ENCODE assay signal across 23 cellular contexts in the genomic region with DNA sequence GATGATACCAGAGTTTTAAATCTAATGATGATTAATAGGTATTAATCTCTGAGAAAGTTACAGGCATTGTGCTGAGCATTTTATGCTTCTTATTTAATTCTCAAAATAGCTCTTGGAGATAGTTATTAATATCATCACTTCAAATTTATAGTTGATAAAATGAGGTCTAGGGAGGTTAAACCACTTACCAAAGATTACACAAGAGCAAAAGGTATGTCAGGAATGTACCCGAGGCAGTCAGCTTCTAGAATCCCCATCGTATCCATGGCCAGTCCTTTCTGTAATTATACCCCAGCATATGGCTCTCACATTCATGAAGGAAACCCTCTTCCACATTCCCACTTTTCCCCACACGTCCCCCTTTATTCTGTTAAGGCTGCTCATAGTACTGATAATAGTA.
DNase-seq lines count a peak whose midpoint lies in the region; ATAC-seq, FAIRE-seq and TF ChIP-seq lines count a peak whose summit lies in the region.
"Had no signal": no experiment of that assay in that cellular context is flagged by ENCODE, and none has a peak within 500 bp of the region (broad histone marks: within the 10 kb centered on the region; RNA-seq: fewer than 3 reads in every experiment).

No MANE protein-coding gene starts in this region.

- no peak overlapping the region for H3K4me3 Mint-ChIP-seq in activated T-helper 17 cell treated with anti-CD3 and anti-CD28 coated beads, Interleukin-2, amount 50 U/mL, for 72 hours
- H3K4me3 Mint-ChIP-seq: CD8-positive, alpha-beta T cell; dendritic cell treated with granulocyte-macrophage colony-stimulating factor and Interleukin-4, amounts not matched to agents 40 ng/mL and 50 ng/mL, for 4 days; naive thymus-derived CD4-positive, alpha-beta T cell; type B pancreatic cell had no signal

- no peaks in the 10 kb centered on the region for H3K4me1 Mint-ChIP-seq in activated T-helper 17 cell treated with anti-CD3 and anti-CD28 coated beads, Interleukin-2, amount 50 U/mL, for 72 hours
- H3K4me1 Mint-ChIP-seq: naive thymus-derived CD4-positive, alpha-beta T cell had no signal

- DNase-seq in A172 (ENCODE audit: low spot score) (peak; percentile 58), HTR-8/SVneo (ENCODE audit: insufficient read length, low spot score) (peak; percentile 53), choroid plexus epithelial cell (ENCODE audit: low read depth) (peak; percentile 4), kidney glomerular epithelial cell (lab: John Stamatoyannopoulos, UW) (peak; percentile 28), epidermal melanocyte (ENCODE audit: insufficient read length, low spot score) (no peak), middle frontal gyrus (ENCODE audit: extremely low spot score, low spot score) (no peak)
- no peak for DNase-seq in activated effector memory CD4-positive, alpha-beta T cell treated with Interleukin-2 at 50 U/mL for 16 hours
- DNase-seq: activated CD4-positive, alpha-beta T cell treated with anti-CD3 and anti-CD28 coated beads for 4 hours; activated CD8-positive, alpha-beta memory T cell treated with anti-CD3 and anti-CD28 coated beads, Interleukin-2, amount 50 U/mL, for 4 hours; activated naive CD4-positive, alpha-beta T cell treated with Interleukin-2 at 50 U/mL for 16 hours; CD8-positive, alpha-beta T cell; esophagus squamous epithelium; Kasumi-1; left colon; naive thymus-derived CD4-positive, alpha-beta T cell; SHP77 treated with DMSO at 0.1 percent for 48 hours; stimulated activated CD4-positive, alpha-beta T cell treated with anti-CD3 and anti-CD28 coated beads, Interleukin-12 subunit alpha, Interleukin-12 subunit beta, amount 100 ng/mL, for 4 hours; stimulated activated naive CD4-positive, alpha-beta T cell treated with Interleukin-2 at 50 U/mL for 16 hours; T-helper 9 cell had no signal

- ATAC-seq in activated T-helper 17 cell treated with anti-CD3 and anti-CD28 coated beads, Interleukin-2, amount 50 U/mL, for 72 hours (replicated peaks): no peak
- ATAC-seq: CD8-positive, alpha-beta T cell; left colon; naive thymus-derived CD4-positive, alpha-beta T cell had no signal

- no peaks in the 10 kb centered on the region for H3K9me3 Mint-ChIP-seq in activated T-helper 17 cell treated with anti-CD3 and anti-CD28 coated beads, Interleukin-2, amount 50 U/mL, for 72 hours
- H3K9me3 Mint-ChIP-seq: dendritic cell treated with granulocyte-macrophage colony-stimulating factor and Interleukin-4, amounts not matched to agents 40 ng/mL and 50 ng/mL, for 4 days; type B pancreatic cell had no signal

- no peak overlapping the region for H3K4me3 ChIP-seq in choroid plexus epithelial cell (ENCODE audit: low read depth, low read length)
- H3K4me3 ChIP-seq: esophagus squamous epithelium had no signal

- H3K27ac Mint-ChIP-seq in activated T-helper 17 cell treated with anti-CD3 and anti-CD28 coated beads, Interleukin-2, amount 50 U/mL, for 72 hours: no peak overlapping the region
- H3K27ac Mint-ChIP-seq: CD8-positive, alpha-beta T cell; dendritic cell treated with granulocyte-macrophage colony-stimulating factor and Interleukin-4, amounts not matched to agents 40 ng/mL and 50 ng/mL, for 4 days; naive thymus-derived CD4-positive, alpha-beta T cell; progenitor cell of endocrine pancreas; type B pancreatic cell had no signal

- no peak for TF ChIP-seq CTCF in choroid plexus epithelial cell (conservative IDR thresholded peaks at IDR 0.05; ENCODE audit: low read depth, low read length)

- no peaks in the 10 kb centered on the region for H3K27me3 Mint-ChIP-seq in activated T-helper 17 cell treated with anti-CD3 and anti-CD28 coated beads, Interleukin-2, amount 50 U/mL, for 72 hours
- H3K27me3 Mint-ChIP-seq: dendritic cell treated with granulocyte-macrophage colony-stimulating factor and Interleukin-4, amounts not matched to agents 40 ng/mL and 50 ng/mL, for 4 days; naive thymus-derived CD4-positive, alpha-beta T cell; progenitor cell of endocrine pancreas; type B pancreatic cell had no signal

- FAIRE-seq in HTR-8/SVneo (lab: Jason Lieb, UNC): no peak

- H3K36me3 Mint-ChIP-seq in activated T-helper 17 cell treated with anti-CD3 and anti-CD28 coated beads, Interleukin-2, amount 50 U/mL, for 72 hours (ENCODE audit: low read depth): no peaks in the 10 kb centered on the region
- H3K36me3 Mint-ChIP-seq: CD8-positive, alpha-beta T cell; naive thymus-derived CD4-positive, alpha-beta T cell; type B pancreatic cell had no signal

Comparison
In these comparisons a context has a peak if more than half of its experiments do, and no peak if none do; other contexts are left out.
1. DNase-seq: peak in A172 (single experiment), HTR-8/SVneo (single experiment), choroid plexus epithelial cell (single experiment) and kidney glomerular epithelial cell (single experiment); none in activated effector memory CD4-positive, alpha-beta T cell treated with Interleukin-2 at 50 U/mL for 16 hours (single experiment), epidermal melanocyte (single experiment) and middle frontal gyrus (single experiment).